ENCODE assay signal across 23 cellular contexts in genomic region chr5:14369780-14370179, GRCh38.
DNase-seq lines count a peak whose midpoint lies in the region; ATAC-seq and TF ChIP-seq lines count a peak whose summit lies in the region.
"Had no signal": no experiment of that assay in that cellular context is flagged by ENCODE, and none has a peak within 500 bp of the region (broad histone marks: within the 10 kb centered on the region; RNA-seq: fewer than 3 reads in every experiment).

No MANE protein-coding gene starts in this region.

- no peaks in the 10 kb centered on the region for H3K27me3 ChIP-seq in GM23338 (ENCODE audit: insufficient read depth)
- H3K27me3 ChIP-seq: BLaER1, MG63 had no signal

- no peak overlapping the region for H3K4me3 ChIP-seq in GM23338
- H3K4me3 ChIP-seq: BLaER1, MG63 had no signal

- no peak for DNase-seq in GM23338 (ENCODE audit: low spot score)
- no peak for DNase-seq in activated naive CD8-positive, alpha-beta T cell treated with anti-CD3 and anti-CD28 coated beads, Interleukin-2, amount 10 ng/mL, durations not matched to agents 7 days and 5 days
- peak in 35 of 42 donors; percentile 20 to 83 (median 56) for DNase-seq in head of caudate nucleus
- peak; percentile 50 for DNase-seq in putamen (ENCODE audit: low spot score)
- DNase-seq in NCI-H187 (lab: John Stamatoyannopoulos, UW) = no peak
- no peak for DNase-seq in central memory CD4-positive, alpha-beta T cell
- DNase-seq: CD4-positive, CD25-positive, alpha-beta regulatory T cell; DMS53; IMR-90; KG1; MG63; NCI-H1105 treated with DMSO at 0.1 percent for 48 hours; NCI-H146; NCI-H2029; NCI-H446; NCI-H526; NCI-H82; NK-92 treated with Interleukin-12 subunit alpha and Interleukin-12 subunit beta, amount 100 ng/mL, for 24 hours; PC-3; SK-N-SH had no signal

- H3K4me1 Mint-ChIP-seq in GM23338 = peaks cover 19% of the 10 kb centered on the region
- H3K4me1 Mint-ChIP-seq in activated naive CD8-positive, alpha-beta T cell treated with anti-CD3 and anti-CD28 coated beads, Interleukin-2, amount 10 ng/mL, durations not matched to agents 7 days and 5 days = peaks cover 56% of the 10 kb centered on the region

- peaks cover 51% of the 10 kb centered on the region for H3K36me3 ChIP-seq in GM23338 (ENCODE audit: insufficient read depth)

- H4K20me1 ChIP-seq in GM23338 (replicated peaks; ENCODE audit: insufficient read depth) = no peaks in the 10 kb centered on the region; the same call in 1 of the 2 replicates

- H3K4me3 Mint-ChIP-seq in GM23338 = no peak overlapping the region
- H3K4me3 Mint-ChIP-seq in activated naive CD8-positive, alpha-beta T cell treated with anti-CD3 and anti-CD28 coated beads, Interleukin-2, amount 10 ng/mL, durations not matched to agents 7 days and 5 days = peak overlapping the region; percentile 46
- H3K4me3 Mint-ChIP-seq: CD4-positive, CD25-positive, alpha-beta regulatory T cell had no signal

- H3K79me2 ChIP-seq in GM23338 (replicated peaks; ENCODE audit: insufficient read depth) = no peaks in the 10 kb centered on the region

- POLR2A ChIA-PET in activated naive CD8-positive, alpha-beta T cell treated with anti-CD3 and anti-CD28 coated beads, Interleukin-2, amount 10 ng/mL, durations not matched to agents 7 days and 5 days (lab: Charles Lee) = no interaction called here

- no peak for TF ChIP-seq CTCF in GM23338 (conservative IDR thresholded peaks at IDR 0.05; ENCODE audit: low read depth in 2 of 2)

- H3K27ac ChIP-seq in GM23338 (ENCODE audit: low read depth) = peak overlapping the region; percentile 46; the same call in 1 of the 2 replicates
- H3K27ac ChIP-seq: BLaER1 had no signal

- ATAC-seq in GM23338 = no peak
- no peak for ATAC-seq in activated naive CD8-positive, alpha-beta T cell treated with anti-CD3 and anti-CD28 coated beads, Interleukin-2, amount 10 ng/mL, durations not matched to agents 7 days and 5 days (ENCODE audit: low read depth)
- ATAC-seq in GM19452 (IDR thresholded peaks at IDR 0.05; ENCODE audit: unreplicated experiment) = no peak
- ATAC-seq: HCT116, PC-3 had no signal

- peaks cover 74% of the 10 kb centered on the region for H3K36me3 Mint-ChIP-seq in GM23338 (ENCODE audit: low read depth)
- H3K36me3 Mint-ChIP-seq in activated naive CD8-positive, alpha-beta T cell treated with anti-CD3 and anti-CD28 coated beads, Interleukin-2, amount 10 ng/mL, durations not matched to agents 7 days and 5 days = peaks cover 5% of the 10 kb centered on the region
- H3K36me3 Mint-ChIP-seq: CD4-positive, CD25-positive, alpha-beta regulatory T cell had no signal

- H3K4me2 ChIP-seq in GM23338 = no peak overlapping the region
- H3K4me2 ChIP-seq: BLaER1, SK-N-SH had no signal

- intact Hi-C loops in head of caudate nucleus (cut with DNase I) = loop anchor here (10.0 kb wide), 1 partner anchor 285 kb away; no protein-coding TSS in a partner anchor

- H3F3A ChIP-seq in GM23338 (replicated peaks; ENCODE audit: low read depth) = no peaks in the 10 kb centered on the region

- H3K4me1 ChIP-seq in GM23338 (ENCODE audit: insufficient read depth) = peaks cover 11% of the 10 kb centered on the region

- H3K27me3 Mint-ChIP-seq in GM23338 (ENCODE audit: insufficient read depth, low read depth, poor library complexity) = peaks cover 2% of the 10 kb centered on the region
- H3K27me3 Mint-ChIP-seq in activated naive CD8-positive, alpha-beta T cell treated with anti-CD3 and anti-CD28 coated beads, Interleukin-2, amount 10 ng/mL, durations not matched to agents 7 days and 5 days = no peaks in the 10 kb centered on the region

- H2AFZ ChIP-seq in GM23338 = no peak overlapping the region

- no peaks in the 10 kb centered on the region for H3K9me3 Mint-ChIP-seq in GM23338
- no peaks in the 10 kb centered on the region for H3K9me3 Mint-ChIP-seq in activated naive CD8-positive, alpha-beta T cell treated with anti-CD3 and anti-CD28 coated beads, Interleukin-2, amount 10 ng/mL, durations not matched to agents 7 days and 5 days
- H3K9me3 Mint-ChIP-seq: CD4-positive, CD25-positive, alpha-beta regulatory T cell had no signal

- H3K9me2 ChIP-seq in GM23338 (ENCODE audit: insufficient read depth) = no peaks in the 10 kb centered on the region
- H3K9me2 ChIP-seq: SK-N-SH had no signal

- no peak overlapping the region for H3K27ac Mint-ChIP-seq in GM23338
- H3K27ac Mint-ChIP-seq in activated naive CD8-positive, alpha-beta T cell treated with anti-CD3 and anti-CD28 coated beads, Interleukin-2, amount 10 ng/mL, durations not matched to agents 7 days and 5 days = peak overlapping the region; percentile 84

TF ChIP-seq in GM23338, 12 proteins besides CTCF, POLR2A, EP300 and RAD21 (continues in another document):
- no peak for TF ChIP-seq REST (IDR thresholded peaks at IDR 0.05; ENCODE audit: unreplicated experiment)

Comparison
In these comparisons a context has a peak if more than half of its experiments do, and no peak if none do; other contexts are left out.
1. DNase-seq: peak in head of caudate nucleus (35 of 42) and putamen (single experiment); none in GM23338 (single experiment), activated naive CD8-positive, alpha-beta T cell treated with anti-CD3 and anti-CD28 coated beads, Interleukin-2, amount 10 ng/mL, durations not matched to agents 7 days and 5 days (single experiment), NCI-H187 (0 of 2) and central memory CD4-positive, alpha-beta T cell (single experiment).